Comparison of ENCODE assay signal across 17 cellular contexts in genomic region chr7:78605131-78605530, GRCh38.
DNase-seq lines count a peak whose midpoint lies in the region; ATAC-seq and TF ChIP-seq lines count a peak whose summit lies in the region.
"Had no signal": no experiment of that assay in that cellular context is flagged by ENCODE, and none has a peak within 500 bp of the region (broad histone marks: within the 10 kb centered on the region; RNA-seq: fewer than 3 reads in every experiment).

No MANE protein-coding gene starts in this region.

- H3K4me1 Mint-ChIP-seq in naive thymus-derived CD4-positive, alpha-beta T cell, result no peaks in the 10 kb centered on the region
- H3K4me1 Mint-ChIP-seq: IgD-negative memory B cell had no signal

- H3K9me3 Mint-ChIP-seq in naive thymus-derived CD4-positive, alpha-beta T cell, result peaks cover 0 to 6% (median 0%) of the 10 kb centered on the region in 11 donors
- H3K9me3 Mint-ChIP-seq: IgD-negative memory B cell had no signal

- H3K27me3 Mint-ChIP-seq in naive thymus-derived CD4-positive, alpha-beta T cell, result no peaks in the 10 kb centered on the region
- H3K27me3 Mint-ChIP-seq: IgD-negative memory B cell had no signal

- H3K4me3 Mint-ChIP-seq in naive thymus-derived CD4-positive, alpha-beta T cell, result no peak overlapping the region
- H3K4me3 Mint-ChIP-seq: CD8-positive, alpha-beta T cell; IgD-negative memory B cell had no signal

- no peak for ATAC-seq in naive thymus-derived CD4-positive, alpha-beta T cell
- ATAC-seq: CD8-positive, alpha-beta T cell; Panc1 had no signal

- H3K27ac ChIP-seq in naive thymus-derived CD4-positive, alpha-beta T cell (ENCODE audit: low read depth, low read length), result no peak overlapping the region

- no peak overlapping the region for H3K27ac Mint-ChIP-seq in naive thymus-derived CD4-positive, alpha-beta T cell
- H3K27ac Mint-ChIP-seq: CD8-positive, alpha-beta T cell; IgD-negative memory B cell had no signal

- DNase-seq in A172 (ENCODE audit: low spot score), result peak; percentile 16
- peak; percentile 18 for DNase-seq in EL
- DNase-seq in M059J (ENCODE audit: low read depth), result peak; percentile 28
- DNase-seq in fibroblast of peridontal ligament (ENCODE audit: extremely low read depth), result peak; percentile 29
- DNase-seq in NCI-H774 (lab: John Stamatoyannopoulos, UW), result no peak
- DNase-seq in naive thymus-derived CD4-positive, alpha-beta T cell, result no peak
- no peak for DNase-seq in GM10248 (ENCODE audit: extremely low spot score)
- no peak for DNase-seq in OCI-M1 (lab: John Stamatoyannopoulos, UW)
- DNase-seq: BE2C; CD8-positive, alpha-beta T cell; DND-41; NCI-H1092 treated with DMSO at 0.1 percent for 48 hours; NCI-H1694 treated with DMSO at 0.1 percent for 48 hours; NCI-H69; Right ventricle myocardium superior had no signal

- H3K9me3 ChIP-seq in naive thymus-derived CD4-positive, alpha-beta T cell (ENCODE audit: control insufficient read depth in 2 of 3, low read length in 3 of 3), result no peaks in the 10 kb centered on the region
- H3K9me3 ChIP-seq: BE2C had no signal

- no peaks in the 10 kb centered on the region for H3K27me3 ChIP-seq in naive thymus-derived CD4-positive, alpha-beta T cell (ENCODE audit: control insufficient read depth in 2 of 2, insufficient read depth in 2 of 2, low read length in 2 of 2)
- H3K27me3 ChIP-seq: BE2C had no signal

- H3K36me3 ChIP-seq in naive thymus-derived CD4-positive, alpha-beta T cell (ENCODE audit: control insufficient read depth in 2 of 3, insufficient read depth in 3 of 3, low read length in 3 of 3), result no peaks in the 10 kb centered on the region
- H3K36me3 ChIP-seq: BE2C had no signal

- no peaks in the 10 kb centered on the region for H3K4me1 ChIP-seq in naive thymus-derived CD4-positive, alpha-beta T cell (ENCODE audit: control insufficient read depth in 2 of 2, insufficient read depth in 2 of 2, low read length in 2 of 2)
- H3K4me1 ChIP-seq: BE2C had no signal

- H3K4me3 ChIP-seq in naive thymus-derived CD4-positive, alpha-beta T cell (ENCODE audit: low read length), result no peak overlapping the region

- intact Hi-C loops in naive thymus-derived CD4-positive, alpha-beta T cell (cut with micrococcal nuclease), result no loop called here

- no peaks in the 10 kb centered on the region for H3K36me3 Mint-ChIP-seq in naive thymus-derived CD4-positive, alpha-beta T cell
- H3K36me3 Mint-ChIP-seq: CD8-positive, alpha-beta T cell; IgD-negative memory B cell had no signal

- TF ChIP-seq CTCF in GM10248 (IDR thresholded peaks at IDR 0.05; ENCODE audit: control extremely low read depth, extremely low read depth, low read depth, missing control alignments), result no peak

- POLR2A ChIA-PET in naive thymus-derived CD4-positive, alpha-beta T cell (lab: Charles Lee), result no interaction called here
- POLR2A ChIA-PET in GM10248 (lab: Yijun Ruan, JAX), result no interaction called here

- CTCF ChIA-PET in naive thymus-derived CD4-positive, alpha-beta T cell (lab: Charles Lee), result no interaction called here
- CTCF ChIA-PET in GM10248 (lab: Yijun Ruan, JAX), result no interaction called here

Comparison
In these comparisons a context has a peak if more than half of its experiments do, and no peak if none do; other contexts are left out.
1. DNase-seq: peak in A172 (single experiment), EL (single experiment), M059J (single experiment) and fibroblast of peridontal ligament (single experiment); none in NCI-H774 (single experiment), naive thymus-derived CD4-positive, alpha-beta T cell (0 of 9), GM10248 (single experiment) and OCI-M1 (single experiment).